In the genomic region with DNA sequence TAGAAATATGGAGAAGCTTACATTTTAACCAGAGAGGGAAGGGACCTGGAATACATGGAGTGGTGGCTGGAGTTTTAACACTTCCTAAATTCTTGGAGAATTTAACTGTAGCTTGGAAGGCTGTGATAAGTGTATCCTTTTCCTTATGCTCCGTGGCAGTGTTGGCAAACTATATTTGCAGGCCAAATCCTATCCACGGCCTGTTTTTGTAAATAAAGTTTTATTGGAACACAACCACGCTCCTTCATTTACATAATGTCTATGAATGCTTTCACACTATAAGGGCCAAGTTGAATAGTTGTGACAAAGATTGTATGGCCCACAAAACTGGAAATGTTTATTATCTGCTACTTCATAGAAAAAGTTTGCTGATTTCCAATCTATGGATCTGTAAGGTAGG, we compare ENCODE assay signal across 2 cellular contexts.
A peak's percentile ranks its signal among the peaks of the same experiment; 100 is the strongest.
TF ChIP-seq lines count a peak whose summit lies in the region.

No MANE protein-coding gene starts in this region.

TF ChIP-seq in GM12878, 131 proteins besides CTCF, POLR2A, EP300 and RAD21:
- TF ChIP-seq, protein P1, sequence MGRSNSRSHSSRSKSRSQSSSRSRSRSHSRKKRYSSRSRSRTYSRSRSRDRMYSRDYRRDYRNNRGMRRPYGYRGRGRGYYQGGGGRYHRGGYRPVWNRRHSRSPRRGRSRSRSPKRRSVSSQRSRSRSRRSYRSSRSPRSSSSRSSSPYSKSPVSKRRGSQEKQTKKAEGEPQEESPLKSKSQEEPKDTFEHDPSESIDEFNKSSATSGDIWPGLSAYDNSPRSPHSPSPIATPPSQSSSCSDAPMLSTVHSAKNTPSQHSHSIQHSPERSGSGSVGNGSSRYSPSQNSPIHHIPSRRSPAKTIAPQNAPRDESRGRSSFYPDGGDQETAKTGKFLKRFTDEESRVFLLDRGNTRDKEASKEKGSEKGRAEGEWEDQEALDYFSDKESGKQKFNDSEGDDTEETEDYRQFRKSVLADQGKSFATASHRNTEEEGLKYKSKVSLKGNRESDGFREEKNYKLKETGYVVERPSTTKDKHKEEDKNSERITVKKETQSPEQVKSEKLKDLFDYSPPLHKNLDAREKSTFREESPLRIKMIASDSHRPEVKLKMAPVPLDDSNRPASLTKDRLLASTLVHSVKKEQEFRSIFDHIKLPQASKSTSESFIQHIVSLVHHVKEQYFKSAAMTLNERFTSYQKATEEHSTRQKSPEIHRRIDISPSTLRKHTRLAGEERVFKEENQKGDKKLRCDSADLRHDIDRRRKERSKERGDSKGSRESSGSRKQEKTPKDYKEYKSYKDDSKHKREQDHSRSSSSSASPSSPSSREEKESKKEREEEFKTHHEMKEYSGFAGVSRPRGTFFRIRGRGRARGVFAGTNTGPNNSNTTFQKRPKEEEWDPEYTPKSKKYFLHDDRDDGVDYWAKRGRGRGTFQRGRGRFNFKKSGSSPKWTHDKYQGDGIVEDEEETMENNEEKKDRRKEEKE (IDR thresholded peaks at IDR 0.05), result no peak
- TF ChIP-seq, protein P2, sequence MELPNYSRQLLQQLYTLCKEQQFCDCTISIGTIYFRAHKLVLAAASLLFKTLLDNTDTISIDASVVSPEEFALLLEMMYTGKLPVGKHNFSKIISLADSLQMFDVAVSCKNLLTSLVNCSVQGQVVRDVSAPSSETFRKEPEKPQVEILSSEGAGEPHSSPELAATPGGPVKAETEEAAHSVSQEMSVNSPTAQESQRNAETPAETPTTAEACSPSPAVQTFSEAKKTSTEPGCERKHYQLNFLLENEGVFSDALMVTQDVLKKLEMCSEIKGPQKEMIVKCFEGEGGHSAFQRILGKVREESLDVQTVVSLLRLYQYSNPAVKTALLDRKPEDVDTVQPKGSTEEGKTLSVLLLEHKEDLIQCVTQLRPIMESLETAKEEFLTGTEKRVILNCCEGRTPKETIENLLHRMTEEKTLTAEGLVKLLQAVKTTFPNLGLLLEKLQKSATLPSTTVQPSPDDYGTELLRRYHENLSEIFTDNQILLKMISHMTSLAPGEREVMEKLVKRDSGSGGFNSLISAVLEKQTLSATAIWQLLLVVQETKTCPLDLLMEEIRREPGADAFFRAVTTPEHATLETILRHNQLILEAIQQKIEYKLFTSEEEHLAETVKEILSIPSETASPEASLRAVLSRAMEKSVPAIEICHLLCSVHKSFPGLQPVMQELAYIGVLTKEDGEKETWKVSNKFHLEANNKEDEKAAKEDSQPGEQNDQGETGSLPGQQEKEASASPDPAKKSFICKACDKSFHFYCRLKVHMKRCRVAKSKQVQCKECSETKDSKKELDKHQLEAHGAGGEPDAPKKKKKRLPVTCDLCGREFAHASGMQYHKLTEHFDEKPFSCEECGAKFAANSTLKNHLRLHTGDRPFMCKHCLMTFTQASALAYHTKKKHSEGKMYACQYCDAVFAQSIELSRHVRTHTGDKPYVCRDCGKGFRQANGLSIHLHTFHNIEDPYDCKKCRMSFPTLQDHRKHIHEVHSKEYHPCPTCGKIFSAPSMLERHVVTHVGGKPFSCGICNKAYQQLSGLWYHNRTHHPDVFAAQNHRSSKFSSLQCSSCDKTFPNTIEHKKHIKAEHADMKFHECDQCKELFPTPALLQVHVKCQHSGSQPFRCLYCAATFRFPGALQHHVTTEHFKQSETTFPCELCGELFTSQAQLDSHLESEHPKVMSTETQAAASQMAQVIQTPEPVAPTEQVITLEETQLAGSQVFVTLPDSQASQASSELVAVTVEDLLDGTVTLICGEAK (IDR thresholded peaks at IDR 0.05; ENCODE audit: borderline replicate concordance), result 0 out of 2 replicates have a peak, but pooled peaks have one; percentile 33
- TF ChIP-seq NR2C2 (IDR thresholded peaks at IDR 0.05; ENCODE audit: borderline replicate concordance, control insufficient read depth, insufficient read length, low read depth), result no peak
- no peak for TF ChIP-seq RAD51 (IDR thresholded peaks at IDR 0.05)

TF ChIP-seq in K562, 482 proteins besides CTCF, POLR2A, EP300 and RAD21 (continued from another document):
- TF ChIP-seq, protein P2 (IDR thresholded peaks at IDR 0.05), result peak; percentile 81
- TF ChIP-seq, protein P2 (CRISPR knock-in tag; IDR thresholded peaks at IDR 0.05), result peak; percentile 56
- TF ChIP-seq MTA2 (IDR thresholded peaks at IDR 0.05; ENCODE audit: low read depth), result no peak
